Comparison of ENCODE assay signal across 8 cellular contexts in genomic region chr13:76879211-76879875, GRCh38. TPM values are rescaled to one million over a fixed set of nuclear protein-coding genes. Genes with fewer than 3 reads are reported as not detected.
DNase-seq lines count a peak whose midpoint lies in the region; ATAC-seq, FAIRE-seq and TF ChIP-seq lines count a peak whose summit lies in the region.

No MANE protein-coding gene starts in this region.

- H3K4me1 ChIP-seq in RWPE2 (ENCODE audit: insufficient read depth, poor library complexity, severe bottlenecking) = peaks cover 37% of the 10 kb centered on the region

- no peak for TF ChIP-seq CTCF in RWPE2 (IDR thresholded peaks at IDR 0.05; ENCODE audit: poor library complexity, severe bottlenecking)

- H3K9me3 Mint-ChIP-seq in activated naive CD8-positive, alpha-beta T cell treated with anti-CD3 and anti-CD28 coated beads for 36 hours = no peaks in the 10 kb centered on the region

- peak overlapping the region; percentile 78 for H3K27ac ChIP-seq in RWPE2 (ENCODE audit: poor library complexity, severe bottlenecking)

- FAIRE-seq in frontal cortex (lab: Jason Lieb, UNC) = no peak

- no peaks in the 10 kb centered on the region for H3K27me3 Mint-ChIP-seq in activated naive CD8-positive, alpha-beta T cell treated with anti-CD3 and anti-CD28 coated beads for 36 hours

- peaks cover 35% of the 10 kb centered on the region for H3K4me1 Mint-ChIP-seq in activated naive CD8-positive, alpha-beta T cell treated with anti-CD3 and anti-CD28 coated beads for 36 hours

- H3K36me3 Mint-ChIP-seq in activated naive CD8-positive, alpha-beta T cell treated with anti-CD3 and anti-CD28 coated beads for 36 hours = peaks cover 12% of the 10 kb centered on the region

- no peak for DNase-seq in RWPE2 (ENCODE audit: low spot score)
- peak; percentile 59 for DNase-seq in activated naive CD8-positive, alpha-beta T cell treated with anti-CD3 and anti-CD28 coated beads for 36 hours
- DNase-seq in iris pigment epithelial cell (ENCODE audit: low read depth) = peak; percentile 93
- DNase-seq in stimulated activated CD4-positive, alpha-beta T cell treated with anti-CD3 and anti-CD28 coated beads, Interleukin-4, amount 100 ng/mL, for 24 hours = peak; percentile 55
- DNase-seq in NCI-H187 (lab: John Stamatoyannopoulos, UW) = no peak
- no peak for DNase-seq in frontal cortex (ENCODE audit: low spot score in 2 of 2)

- no peaks in the 10 kb centered on the region for H3K9me3 ChIP-seq in RWPE2 (ENCODE audit: severe bottlenecking)

- peak overlapping the region; percentile 86 for H3K27ac Mint-ChIP-seq in activated naive CD8-positive, alpha-beta T cell treated with anti-CD3 and anti-CD28 coated beads for 36 hours

- H3K36me3 ChIP-seq in RWPE2 (ENCODE audit: low read depth) = peaks cover 4% of the 10 kb centered on the region; the same call in 1 of the 2 replicates

- no peaks in the 10 kb centered on the region for H3K27me3 ChIP-seq in RWPE2 (ENCODE audit: insufficient read depth, poor library complexity, severe bottlenecking)

- ATAC-seq in GM18519 (IDR thresholded peaks at IDR 0.05; ENCODE audit: low FRiP score, unreplicated experiment) (peak; percentile 91), HG02981 (IDR thresholded peaks at IDR 0.05; ENCODE audit: unreplicated experiment) (peak; percentile 95), RWPE2 (ENCODE audit: low read depth) (peak; percentile 91)

- no peak overlapping the region for H3K4me3 ChIP-seq in RWPE2 (ENCODE audit: severe bottlenecking)

- H3K4me3 Mint-ChIP-seq in activated naive CD8-positive, alpha-beta T cell treated with anti-CD3 and anti-CD28 coated beads for 36 hours = peak overlapping the region; percentile 70

RNA-seq across cellular contexts. Expression of gene KCTD12, which starts 6.9 kb away (rescaled TPM):
- 10 to 100 TPM; 18.5 to 19.4 TPM for total RNA-seq in activated naive CD8-positive, alpha-beta T cell treated with anti-CD3 and anti-CD28 coated beads for 36 hours
- 124 TPM for total RNA-seq in frontal cortex

Comparison
In these comparisons a context has a peak if more than half of its experiments do, and no peak if none do; other contexts are left out.
1. DNase-seq: peak in activated naive CD8-positive, alpha-beta T cell treated with anti-CD3 and anti-CD28 coated beads for 36 hours (single experiment), iris pigment epithelial cell (single experiment) and stimulated activated CD4-positive, alpha-beta T cell treated with anti-CD3 and anti-CD28 coated beads, Interleukin-4, amount 100 ng/mL, for 24 hours (single experiment); none in RWPE2 (single experiment), NCI-H187 (0 of 2) and frontal cortex (0 of 2).
2. Peak in every context shown above with its lines, with median percentiles within 50 percentile points of each other: ATAC-seq.